16 cellular contexts compared by ENCODE assay signal in genomic region chr16:57069635-57070350, GRCh38. TPM values are rescaled to one million over a fixed set of nuclear protein-coding genes. Genes with fewer than 3 reads are reported as not detected.
A peak's percentile ranks its signal among the peaks of the same experiment; 100 is the strongest.
DNase-seq lines count a peak whose midpoint lies in the region; ATAC-seq and TF ChIP-seq lines count a peak whose summit lies in the region.
"Had no signal": no experiment of that assay in that cellular context is flagged by ENCODE, and none has a peak within 500 bp of the region (broad histone marks: within the 10 kb centered on the region; RNA-seq: fewer than 3 reads in every experiment).

No MANE protein-coding gene starts in this region.

- no peak for TF ChIP-seq CTCF in CD8-positive, alpha-beta T cell (IDR thresholded peaks at IDR 0.05)
- TF ChIP-seq CTCF in neural crest cell (conservative IDR thresholded peaks at IDR 0.05), result no peak

- intact Hi-C loops in CD8-positive, alpha-beta T cell (cut with DNase I, micrococcal nuclease), result no loop called here

- POLR2A ChIA-PET in CD8-positive, alpha-beta T cell (lab: Charles Lee), result interaction anchor here (1.3 to 1.8 kb wide), 2 partner anchors 14 to 16 kb away, joined by 3 to 5 read pairs; no protein-coding TSS in a partner anchor

- H3K36me3 ChIP-seq in CD8-positive, alpha-beta T cell (ENCODE audit: insufficient read depth, low read length), result peaks cover 49% of the 10 kb centered on the region

- ATAC-seq in CD8-positive, alpha-beta T cell, result no peak

- H3K4me3 ChIP-seq in CD8-positive, alpha-beta T cell (ENCODE audit: low read depth, low read length), result no peak overlapping the region
- H3K4me3 ChIP-seq: BLaER1, SJSA1, stomach had no signal

- no peak for DNase-seq in CD8-positive, alpha-beta T cell
- DNase-seq in NOMO-1 (lab: John Stamatoyannopoulos, UW; ENCODE audit: unreplicated experiment in 2 of 2) (peak; percentile 55 to 81), neural crest cell (ENCODE audit: low read depth, low spot score) (no peak), HK-2 (ENCODE audit: unreplicated experiment) (no peak), inferior parietal cortex (ENCODE audit: extremely low spot score) (no peak), NCI-H1105 (lab: John Stamatoyannopoulos, UW) (no peak)
- DNase-seq in activated naive CD8-positive, alpha-beta T cell treated with anti-CD3 and anti-CD28 coated beads for 36 hours, result no peak
- DNase-seq: aorta, NCI-H146, NCI-H345, stomach had no signal

- peaks cover 85% of the 10 kb centered on the region for H3K36me3 Mint-ChIP-seq in CD8-positive, alpha-beta T cell
- H3K36me3 Mint-ChIP-seq in activated naive CD8-positive, alpha-beta T cell treated with anti-CD3 and anti-CD28 coated beads for 36 hours, result peaks cover 28% of the 10 kb centered on the region
- no peaks in the 10 kb centered on the region for H3K36me3 Mint-ChIP-seq in neural crest cell (ENCODE audit: low read depth)

- peak overlapping the region; percentile 86 for H3K27ac Mint-ChIP-seq in CD8-positive, alpha-beta T cell
- H3K27ac Mint-ChIP-seq in activated naive CD8-positive, alpha-beta T cell treated with anti-CD3 and anti-CD28 coated beads for 36 hours, result peak overlapping the region; percentile 65
- peak overlapping the region; percentile 19 for H3K27ac Mint-ChIP-seq in neural crest cell (ENCODE audit: unreplicated experiment)

- peaks cover 21% of the 10 kb centered on the region for H3K4me1 Mint-ChIP-seq in CD8-positive, alpha-beta T cell (ENCODE audit: low read depth)
- peaks cover 34% of the 10 kb centered on the region for H3K4me1 Mint-ChIP-seq in activated naive CD8-positive, alpha-beta T cell treated with anti-CD3 and anti-CD28 coated beads for 36 hours
- H3K4me1 Mint-ChIP-seq in neural crest cell, result no peaks in the 10 kb centered on the region

- no peaks in the 10 kb centered on the region for H3K9me3 Mint-ChIP-seq in CD8-positive, alpha-beta T cell
- H3K9me3 Mint-ChIP-seq in activated naive CD8-positive, alpha-beta T cell treated with anti-CD3 and anti-CD28 coated beads for 36 hours, result no peaks in the 10 kb centered on the region
- H3K9me3 Mint-ChIP-seq in neural crest cell, result no peaks in the 10 kb centered on the region

- CTCF ChIA-PET in CD8-positive, alpha-beta T cell (lab: Charles Lee), result interaction anchor here (0.9 to 1.6 kb wide), 4 partner anchors 14 to 110 kb away, joined by 3 to 6 read pairs (median 4); no protein-coding TSS in a partner anchor

- peak overlapping the region; percentile 13 for H3K27ac ChIP-seq in CD8-positive, alpha-beta T cell (ENCODE audit: low read depth, low read length)
- H3K27ac ChIP-seq: BLaER1, epithelial cell of prostate, HL-60, SJSA1, stomach, VCaP had no signal

- no peaks in the 10 kb centered on the region for H3K27me3 Mint-ChIP-seq in CD8-positive, alpha-beta T cell (ENCODE audit: low read depth)
- no peaks in the 10 kb centered on the region for H3K27me3 Mint-ChIP-seq in activated naive CD8-positive, alpha-beta T cell treated with anti-CD3 and anti-CD28 coated beads for 36 hours
- no peaks in the 10 kb centered on the region for H3K27me3 Mint-ChIP-seq in neural crest cell (ENCODE audit: low read depth)

- no peaks in the 10 kb centered on the region for H3K27me3 ChIP-seq in CD8-positive, alpha-beta T cell (ENCODE audit: insufficient read depth, low read length)
- H3K27me3 ChIP-seq: BLaER1, SJSA1, stomach had no signal

- peaks cover 9% of the 10 kb centered on the region for H3K4me1 ChIP-seq in CD8-positive, alpha-beta T cell (ENCODE audit: insufficient read depth, low read length)
- H3K4me1 ChIP-seq: SJSA1, stomach had no signal

- H3K4me3 Mint-ChIP-seq in CD8-positive, alpha-beta T cell, result no peak overlapping the region
- no peak overlapping the region for H3K4me3 Mint-ChIP-seq in activated naive CD8-positive, alpha-beta T cell treated with anti-CD3 and anti-CD28 coated beads for 36 hours
- no peak overlapping the region for H3K4me3 Mint-ChIP-seq in neural crest cell

- H3K9me3 ChIP-seq in CD8-positive, alpha-beta T cell (ENCODE audit: low read length), result no peaks in the 10 kb centered on the region
- H3K9me3 ChIP-seq: BLaER1, SJSA1, stomach had no signal

RNA-seq across cellular contexts. Expression of gene CPNE2, which starts 22.6 kb away (rescaled TPM):
- total RNA-seq in CD8-positive, alpha-beta T cell, result 1 to 10 TPM; 5.7 to 6.8 TPM
- total RNA-seq in activated naive CD8-positive, alpha-beta T cell treated with anti-CD3 and anti-CD28 coated beads for 36 hours, result 10 to 100 TPM; 10.4 TPM
- 33.1 and 36.9 TPM in 2 replicates for total RNA-seq in neural crest cell

Comparison
In these comparisons a context has a peak if more than half of its experiments do, and no peak if none do; other contexts are left out.
1. DNase-seq: peak in NOMO-1 (2 of 2); none in CD8-positive, alpha-beta T cell (0 of 7), activated naive CD8-positive, alpha-beta T cell treated with anti-CD3 and anti-CD28 coated beads for 36 hours (single experiment), neural crest cell (single experiment), HK-2 (single experiment), inferior parietal cortex (single experiment) and NCI-H1105 (single experiment).
2. H3K27ac Mint-ChIP-seq: peak in every context shown above with its lines; median percentile 86 in CD8-positive, alpha-beta T cell; 65 in activated naive CD8-positive, alpha-beta T cell treated with anti-CD3 and anti-CD28 coated beads for 36 hours; 19 in neural crest cell.